Comparison of ENCODE assay signal across 14 cellular contexts in the genomic region with DNA sequence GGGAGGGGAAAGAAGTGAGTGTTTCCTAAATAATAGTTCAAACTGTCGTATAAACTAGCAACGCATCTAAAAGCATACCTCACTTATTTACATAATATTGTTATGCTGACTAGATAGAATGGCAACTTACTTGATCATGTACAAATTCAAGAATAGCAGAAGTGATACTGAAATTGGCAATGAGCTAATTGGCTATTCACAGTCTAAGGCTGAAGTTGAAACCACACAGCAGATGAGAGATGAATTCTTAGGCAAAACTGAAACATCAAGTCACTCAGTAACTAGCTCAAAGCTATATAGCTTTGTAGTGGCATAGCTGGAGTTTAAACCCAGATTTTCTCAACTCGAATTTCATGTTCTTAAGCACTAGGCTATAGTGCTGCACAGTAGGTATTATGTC.
DNase-seq lines count a peak whose midpoint lies in the region; ATAC-seq and TF ChIP-seq lines count a peak whose summit lies in the region.
"Had no signal": no experiment of that assay in that cellular context is flagged by ENCODE, and none has a peak within 500 bp of the region (broad histone marks: within the 10 kb centered on the region; RNA-seq: fewer than 3 reads in every experiment).

No MANE protein-coding gene starts in this region.

- 77 to 80% methylated on average over 3 of the region's 3 CpGs for WGBS in lower leg skin, 2 donors

- no peak for TF ChIP-seq CTCF in GM10248 (IDR thresholded peaks at IDR 0.05; ENCODE audit: control extremely low read depth, extremely low read depth, low read depth, missing control alignments)
- no peak for TF ChIP-seq CTCF in lower leg skin (IDR thresholded peaks at IDR 0.05)
- TF ChIP-seq CTCF in glutamatergic neuron (IDR thresholded peaks at IDR 0.05; ENCODE audit: partially characterized antibody, unreplicated experiment): no peak

- no peaks in the 10 kb centered on the region for H3K4me1 Mint-ChIP-seq in glutamatergic neuron (ENCODE audit: low read depth, unreplicated experiment)
- H3K4me1 Mint-ChIP-seq: immature natural killer cell had no signal

- no peak overlapping the region for H3K4me3 ChIP-seq in lower leg skin (ENCODE audit: low read depth, poor library complexity, severe bottlenecking)
- H3K4me3 ChIP-seq: esophagus squamous epithelium had no signal

- H3K9me3 Mint-ChIP-seq in glutamatergic neuron (ENCODE audit: unreplicated experiment): no peaks in the 10 kb centered on the region
- H3K9me3 Mint-ChIP-seq: H9; T-helper 1 cell treated with Interleukin-12 subunit alpha and Interleukin-12 subunit beta and Interleukin-4 antibody, amounts not matched to agents 30 μg/mL and 1 μg/mL, for 36 hours had no signal

- H3K36me3 Mint-ChIP-seq in glutamatergic neuron (ENCODE audit: unreplicated experiment): no peaks in the 10 kb centered on the region
- H3K36me3 Mint-ChIP-seq: immature natural killer cell had no signal

- CTCF ChIA-PET in GM10248 (lab: Yijun Ruan, JAX): interaction anchor here (1.1 to 1.5 kb wide), 4 partner anchors 8 to 38 kb away, joined by 3 to 4 read pairs (median 3); no protein-coding TSS in a partner anchor

- ATAC-seq in GM19328 (IDR thresholded peaks at IDR 0.05; ENCODE audit: unreplicated experiment): peak; percentile 94
- peak; percentile 99 for ATAC-seq in HG02678 (IDR thresholded peaks at IDR 0.05; ENCODE audit: unreplicated experiment)
- ATAC-seq in HG03439 (IDR thresholded peaks at IDR 0.05; ENCODE audit: unreplicated experiment): peak; percentile 99

- peak; percentile 18 for DNase-seq in GM10248 (ENCODE audit: extremely low spot score)
- no peak for DNase-seq in lower leg skin (ENCODE audit: low spot score in 2 of 2)
- DNase-seq in glutamatergic neuron: no peak
- DNase-seq in putamen (ENCODE audit: low spot score): no peak
- no peak for DNase-seq in effector CD8-positive, alpha-beta T cell (lab: John Stamatoyannopoulos, UW)
- DNase-seq: esophagus squamous epithelium; H9; immature natural killer cell; NCI-H526 treated with DMSO at 0.1 percent for 48 hours; stimulated activated CD8-positive, alpha-beta memory T cell treated with anti-CD3 and anti-CD28 coated beads, Interleukin-4, amount 100 ng/mL, for 48 hours had no signal

- no peak overlapping the region for H3K4me3 Mint-ChIP-seq in glutamatergic neuron (ENCODE audit: unreplicated experiment)
- H3K4me3 Mint-ChIP-seq: H9; immature natural killer cell; T-helper 1 cell treated with Interleukin-12 subunit alpha and Interleukin-12 subunit beta and Interleukin-4 antibody, amounts not matched to agents 30 μg/mL and 1 μg/mL, for 36 hours had no signal

- intact Hi-C loops in lower leg skin (cut with DNase I; ENCODE audit: low total_unique reads): no loop called here

- POLR2A ChIA-PET in GM10248 (lab: Yijun Ruan, JAX): no interaction called here

- no peak overlapping the region for H3K27ac Mint-ChIP-seq in glutamatergic neuron (ENCODE audit: unreplicated experiment)
- H3K27ac Mint-ChIP-seq: H9; immature natural killer cell; T-helper 1 cell treated with Interleukin-12 subunit alpha and Interleukin-12 subunit beta and Interleukin-4 antibody, amounts not matched to agents 30 μg/mL and 1 μg/mL, for 36 hours had no signal

- peaks cover 2% of the 10 kb centered on the region for H3K27me3 Mint-ChIP-seq in glutamatergic neuron (ENCODE audit: unreplicated experiment)

- TF ChIP-seq POLR2A in lower leg skin (IDR thresholded peaks at IDR 0.05): no peak
